In the genomic region with DNA sequence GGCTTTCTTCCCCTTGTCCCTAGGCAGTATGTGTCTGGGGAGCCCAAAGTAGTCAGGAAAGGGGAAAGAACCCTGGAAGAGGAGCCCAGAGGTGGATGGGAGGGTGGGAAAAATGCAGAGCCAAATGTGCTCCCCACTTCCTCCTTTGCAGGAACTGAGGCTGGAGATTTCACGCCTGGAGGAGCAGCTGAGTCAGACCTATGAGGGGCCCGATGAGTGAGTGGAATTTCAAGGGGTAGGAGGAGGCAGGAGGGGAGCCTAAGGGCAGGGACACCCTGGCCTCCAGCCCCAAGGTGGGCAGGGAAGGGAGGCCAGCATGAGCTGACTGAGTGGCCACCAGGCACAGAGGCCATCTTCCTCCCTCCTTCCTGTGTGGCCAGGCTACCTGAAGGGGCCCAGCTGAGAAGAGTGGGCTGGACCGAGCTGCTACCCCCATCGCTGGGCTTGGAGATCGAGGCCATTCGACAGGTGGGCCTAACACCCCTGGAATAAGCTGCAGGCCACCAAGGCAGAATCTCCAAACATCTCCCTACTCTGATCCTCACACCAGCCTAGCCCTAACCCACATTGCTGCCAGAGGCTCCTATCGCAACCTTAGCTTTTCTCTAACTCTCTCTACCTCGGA, we compare ENCODE assay signal across 12 cellular contexts. TPM values are rescaled to one million over a fixed set of nuclear protein-coding genes. Genes with fewer than 3 reads are reported as not detected.
A peak's percentile ranks its signal among the peaks of the same experiment; 100 is the strongest.
DNase-seq lines count a peak whose midpoint lies in the region; ATAC-seq and TF ChIP-seq lines count a peak whose summit lies in the region.
"Had no signal": no experiment of that assay in that cellular context is flagged by ENCODE, and none has a peak within 500 bp of the region (broad histone marks: within the 10 kb centered on the region; RNA-seq: fewer than 3 reads in every experiment).

No MANE protein-coding gene starts in this region.

- POLR2A ChIA-PET in OCI-LY7 (lab: Charles Lee): interaction anchor here (0.6 to 1.2 kb wide), 3 partner anchors 8 to 87 kb away, joined by 3 to 5 read pairs (median 3); no protein-coding TSS in a partner anchor

- TF ChIP-seq CTCF in OCI-LY7 (conservative IDR thresholded peaks at IDR 0.05; ENCODE audit: low read length): no peak

- no TSS peak for BruUV-seq in OCI-LY7 (replicated peaks; lab: Mats Ljungman, UMichigan)

- TF ChIP-seq POLR2A in GM18505 (IDR thresholded peaks at IDR 0.05; ENCODE audit: borderline replicate concordance, extremely low read depth, insufficient read depth, insufficient read length): no peak

- no peaks in the 10 kb centered on the region for H3K27me3 ChIP-seq in effector memory CD4-positive, alpha-beta T cell (replicated peaks; ENCODE audit: control insufficient read depth, insufficient read depth, low read length, poor library complexity, severe bottlenecking)

- H3K4me2 ChIP-seq in OCI-LY7 (ENCODE audit: low read length): peak overlapping the region; percentile 68

- H3K79me2 ChIP-seq in OCI-LY7 (ENCODE audit: insufficient read depth, low read depth, low read length): no peaks in the 10 kb centered on the region

- peak; percentile 19 for DNase-seq in stimulated activated CD4-positive, alpha-beta T cell treated with anti-CD3 and anti-CD28 coated beads, Interleukin-15, amount 100 ng/mL, for 24 hours
- DNase-seq in stimulated activated CD4-positive, alpha-beta T cell treated with anti-CD3 and anti-CD28 coated beads, Interleukin-2, amount 100 ng/mL, for 24 hours: no peak
- DNase-seq in OCI-LY7 (ENCODE audit: low spot score) (peak; percentile 44), globus pallidus (ENCODE audit: low spot score) (no peak), NCI-H2081 treated with DMSO at 0.1 percent for 48 hours (lab: John Stamatoyannopoulos, UW) (no peak)
- DNase-seq in effector memory CD4-positive, alpha-beta T cell: no peak
- DNase-seq: NCI-H1092; stimulated activated naive CD4-positive, alpha-beta T cell treated with Interleukin-2 at 50 U/mL for 16 hours had no signal

- peaks cover 80% of the 10 kb centered on the region for H3K4me1 ChIP-seq in OCI-LY7 (ENCODE audit: insufficient read depth, low read length, poor library complexity, severe bottlenecking)
- H3K4me1 ChIP-seq in effector memory CD4-positive, alpha-beta T cell (ENCODE audit: control insufficient read depth, insufficient read depth, low read length, poor library complexity, severe bottlenecking): peaks cover 48% of the 10 kb centered on the region

- CTCF ChIA-PET in OCI-LY7 (lab: Charles Lee; ENCODE audit: unreplicated experiment): interaction anchor here (0.6 to 1.1 kb wide), 2 partner anchors 18 to 107 kb away, joined by 3 to 4 read pairs; no protein-coding TSS in a partner anchor

- H4K20me1 ChIP-seq in OCI-LY7 (ENCODE audit: insufficient read depth, low read length): no peaks in the 10 kb centered on the region

- H3K9me3 ChIP-seq in OCI-LY7 (ENCODE audit: low read length): no peaks in the 10 kb centered on the region
- H3K9me3 ChIP-seq in effector memory CD4-positive, alpha-beta T cell (ENCODE audit: control insufficient read depth, low read length): no peaks in the 10 kb centered on the region

- no peaks in the 10 kb centered on the region for H3K9me2 ChIP-seq in OCI-LY7 (ENCODE audit: insufficient read depth, low read length)

- no peaks in the 10 kb centered on the region for H3K36me3 ChIP-seq in OCI-LY7 (ENCODE audit: insufficient read depth, low read length)
- no peaks in the 10 kb centered on the region for H3K36me3 ChIP-seq in effector memory CD4-positive, alpha-beta T cell (ENCODE audit: control insufficient read depth, insufficient read depth, low read length)

- peak overlapping the region; percentile 54 for H3K4me3 ChIP-seq in OCI-LY7 (ENCODE audit: low read depth, low read length, poor library complexity, severe bottlenecking)
- peak overlapping the region; percentile 13 for H3K4me3 ChIP-seq in effector memory CD4-positive, alpha-beta T cell (ENCODE audit: insufficient read depth, low read depth, low read length, poor library complexity, severe bottlenecking)

- peak overlapping the region; percentile 79 for H3K27ac ChIP-seq in OCI-LY7 (ENCODE audit: low read depth, low read length, poor library complexity, severe bottlenecking)
- peak overlapping the region; percentile 57 for H3K27ac ChIP-seq in effector memory CD4-positive, alpha-beta T cell (ENCODE audit: insufficient read depth, low read length, poor library complexity, severe bottlenecking)

- H2AFZ ChIP-seq in OCI-LY7 (ENCODE audit: low read length): peak overlapping the region; percentile 7; the same call in 1 of the 2 replicates

- intact Hi-C loops in OCI-LY7 (cut with micrococcal nuclease; ENCODE audit: unreplicated experiment): no loop called here

- no peak for ATAC-seq in GM18505 (IDR thresholded peaks at IDR 0.05; ENCODE audit: unreplicated experiment)
- no peak for ATAC-seq in HG03039 (IDR thresholded peaks at IDR 0.05; ENCODE audit: unreplicated experiment)

RNA-seq across cellular contexts. Expression of gene PTH2, which starts 14.3 kb away (rescaled TPM):
- total RNA-seq in OCI-LY7 (2014; rRNA removed; shearing (Covaris generic)): 0.66 TPM in 1 of 2 replicates, not detected in the other
- total RNA-seq in OCI-LY7 (2022): 1.7 TPM in 1 of 2 replicates, not detected in the other
- total RNA-seq: endothelial cell of umbilical vein, neural crest cell had no signal

RNA-seq across cellular contexts. Expression of gene GFY, which starts 16.3 kb away (rescaled TPM):
- total RNA-seq in OCI-LY7 (2014; rRNA removed; shearing (Covaris generic)): not detected in 2 replicates
- total RNA-seq in OCI-LY7 (2022): not detected in 2 replicates
- total RNA-seq: endothelial cell of umbilical vein, neural crest cell had no signal

RNA-seq across cellular contexts. Expression of gene KASH5, which starts 20.9 kb away (rescaled TPM):
- total RNA-seq in OCI-LY7 (2014; rRNA removed; shearing (Covaris generic)): 12.0 and 15.9 TPM in 2 replicates
- total RNA-seq in OCI-LY7 (2022): 16.3 and 19.4 TPM in 2 replicates
- total RNA-seq: endothelial cell of umbilical vein, neural crest cell had no signal

RNA-seq across cellular contexts. Expression of gene SLC17A7, which starts 32.4 kb away (rescaled TPM):
- total RNA-seq in OCI-LY7 (2014; rRNA removed; shearing (Covaris generic)): 0.13 and 1.3 TPM in 2 replicates
- total RNA-seq in OCI-LY7 (2022): 1.3 and 1.5 TPM in 2 replicates

RNA-seq across cellular contexts. Expression of gene PIH1D1, which starts 42.7 kb away (rescaled TPM):
- 114 and 117 TPM in 2 replicates for total RNA-seq in OCI-LY7 (2014; rRNA removed; shearing (Covaris generic))
- 93.2 and 95.5 TPM in 2 replicates for total RNA-seq in OCI-LY7 (2022)

Comparison
In these comparisons a context has a peak if more than half of its experiments do, and no peak if none do; other contexts are left out.
1. DNase-seq: peak in stimulated activated CD4-positive, alpha-beta T cell treated with anti-CD3 and anti-CD28 coated beads, Interleukin-15, amount 100 ng/mL, for 24 hours (single experiment) and OCI-LY7 (single experiment); none in stimulated activated CD4-positive, alpha-beta T cell treated with anti-CD3 and anti-CD28 coated beads, Interleukin-2, amount 100 ng/mL, for 24 hours (0 of 2), effector memory CD4-positive, alpha-beta T cell (0 of 3), globus pallidus (single experiment) and NCI-H2081 treated with DMSO at 0.1 percent for 48 hours (single experiment).